In genomic region chr1:161313554-161314200, GRCh38 we compare ENCODE assay signal across 9 cellular contexts. TPM values are rescaled to one million over a fixed set of nuclear protein-coding genes. Genes with fewer than 3 reads are reported as not detected.
DNase-seq lines count a peak whose midpoint lies in the region; ATAC-seq and TF ChIP-seq lines count a peak whose summit lies in the region.
"Had no signal": no experiment of that assay in that cellular context is flagged by ENCODE, and none has a peak within 500 bp of the region (broad histone marks: within the 10 kb centered on the region; RNA-seq: fewer than 3 reads in every experiment).

No MANE protein-coding gene starts in this region.

- peaks cover 32% of the 10 kb centered on the region for H3K4me1 Mint-ChIP-seq in activated CD4-positive, alpha-beta T cell treated with anti-CD3 and anti-CD28 coated beads, Interleukin-2, amount 10 ng/mL, durations not matched to agents 7 days and 5 days
- peaks cover 18% of the 10 kb centered on the region for H3K4me1 Mint-ChIP-seq in osteocyte (ENCODE audit: unreplicated experiment)

- peak overlapping the region; percentile 98 for H3K27ac Mint-ChIP-seq in activated CD4-positive, alpha-beta T cell treated with anti-CD3 and anti-CD28 coated beads, Interleukin-2, amount 10 ng/mL, durations not matched to agents 7 days and 5 days
- H3K27ac Mint-ChIP-seq in osteocyte (ENCODE audit: unreplicated experiment) = peak overlapping the region; percentile 97

- no peak for TF ChIP-seq CTCF in fibroblast of the aortic adventitia (IDR thresholded peaks at IDR 0.05; ENCODE audit: insufficient read depth, low read length)
- no peak for TF ChIP-seq CTCF in osteocyte (IDR thresholded peaks at IDR 0.05)

- no peaks in the 10 kb centered on the region for H3K9me3 Mint-ChIP-seq in activated CD4-positive, alpha-beta T cell treated with anti-CD3 and anti-CD28 coated beads, Interleukin-2, amount 10 ng/mL, durations not matched to agents 7 days and 5 days
- no peaks in the 10 kb centered on the region for H3K9me3 Mint-ChIP-seq in osteocyte (ENCODE audit: unreplicated experiment)

- H3K4me3 ChIP-seq in SK-N-MC (peak overlapping the region; percentile 95), fibroblast of the aortic adventitia (ENCODE audit: low read depth, low read length) (peak overlapping the region; percentile 93)

- no peaks in the 10 kb centered on the region for H3K36me3 Mint-ChIP-seq in activated CD4-positive, alpha-beta T cell treated with anti-CD3 and anti-CD28 coated beads, Interleukin-2, amount 10 ng/mL, durations not matched to agents 7 days and 5 days (ENCODE audit: low read depth)
- peaks cover 3% of the 10 kb centered on the region for H3K36me3 Mint-ChIP-seq in osteocyte (ENCODE audit: unreplicated experiment)

- H3K36me3 ChIP-seq in SK-N-MC (ENCODE audit: insufficient read depth, low read length) = no peaks in the 10 kb centered on the region

- POLR2A ChIA-PET in activated CD4-positive, alpha-beta T cell treated with anti-CD3 and anti-CD28 coated beads, Interleukin-2, amount 10 ng/mL, durations not matched to agents 7 days and 5 days (lab: Charles Lee) = interaction anchor here (0.6 to 0.7 kb wide), 2 partner anchors 67 to 88 kb away, joined by 4 to 5 read pairs; no protein-coding TSS in a partner anchor

- ATAC-seq in HG03520 (IDR thresholded peaks at IDR 0.05; ENCODE audit: unreplicated experiment) = no peak
- no peak for ATAC-seq in HG03565 (IDR thresholded peaks at IDR 0.05; ENCODE audit: unreplicated experiment)

- CTCF ChIA-PET in activated CD4-positive, alpha-beta T cell treated with anti-CD3 and anti-CD28 coated beads, Interleukin-2, amount 10 ng/mL, durations not matched to agents 7 days and 5 days (lab: Charles Lee) = interaction anchor here (1.0 to 1.9 kb wide), 8 partner anchors 8 to 88 kb away, joined by 3 to 8 read pairs (median 4); partner anchors contain the start of gene TOMM40L

- peaks cover 1% of the 10 kb centered on the region for H3K27me3 Mint-ChIP-seq in activated CD4-positive, alpha-beta T cell treated with anti-CD3 and anti-CD28 coated beads, Interleukin-2, amount 10 ng/mL, durations not matched to agents 7 days and 5 days
- peaks cover 13% of the 10 kb centered on the region for H3K27me3 Mint-ChIP-seq in osteocyte (ENCODE audit: unreplicated experiment)

- H3K9ac ChIP-seq in SK-N-MC (ENCODE audit: insufficient read length) = peak overlapping the region; percentile 98

- no peaks in the 10 kb centered on the region for H3K9me3 ChIP-seq in SK-N-MC (ENCODE audit: low read depth, low read length)

- H3K4me3 Mint-ChIP-seq in activated CD4-positive, alpha-beta T cell treated with anti-CD3 and anti-CD28 coated beads, Interleukin-2, amount 10 ng/mL, durations not matched to agents 7 days and 5 days = peak overlapping the region; percentile 96
- peak overlapping the region; percentile 97 for H3K4me3 Mint-ChIP-seq in osteocyte (ENCODE audit: unreplicated experiment)

- peak overlapping the region; percentile 88 for H3K27ac ChIP-seq in SK-N-MC

- DNase-seq in activated CD4-positive, alpha-beta T cell treated with anti-CD3 and anti-CD28 coated beads, Interleukin-2, amount 10 ng/mL, durations not matched to agents 7 days and 5 days = no peak
- DNase-seq in activated CD4-positive, alpha-beta T cell treated with anti-CD3 and anti-CD28 coated beads for 4 hours = no peak
- no peak for DNase-seq in SK-N-MC (ENCODE audit: low read depth, low spot score)
- DNase-seq in fibroblast of the aortic adventitia (ENCODE audit: low read depth) = no peak
- DNase-seq in osteocyte (ENCODE audit: extremely low spot score, unreplicated experiment) = no peak
- DNase-seq in stimulated activated CD4-positive, alpha-beta T cell treated with anti-CD3 and anti-CD28 coated beads, Interleukin-12 subunit alpha, Interleukin-12 subunit beta, amount 100 ng/mL, for 4 hours = no peak

RNA-seq across cellular contexts. Expression of gene SDHC, which starts 0.5 kb away (rescaled TPM):
- 100 to 1,000 TPM; 159 to 169 TPM for total RNA-seq in activated CD4-positive, alpha-beta T cell treated with anti-CD3 and anti-CD28 coated beads, Interleukin-2, amount 10 ng/mL, durations not matched to agents 7 days and 5 days
- 52.1 and 56.5 TPM in 2 replicates for total RNA-seq in fibroblast of the aortic adventitia (ENCODE audit: low replicate concordance)
- 148 and 164 TPM in 2 replicates for total RNA-seq in osteocyte

RNA-seq across cellular contexts. Expression of gene MPZ, which starts 3.9 kb away (rescaled TPM):
- 1 to 10 TPM; 4.5 to 5.2 TPM for total RNA-seq in activated CD4-positive, alpha-beta T cell treated with anti-CD3 and anti-CD28 coated beads, Interleukin-2, amount 10 ng/mL, durations not matched to agents 7 days and 5 days
- total RNA-seq in fibroblast of the aortic adventitia (ENCODE audit: low replicate concordance) (0.09 and 1.2 TPM in 2 replicates), osteocyte (0.44 and 0.81 TPM in 2 replicates)

RNA-seq across cellular contexts. Expression of gene CFAP126, which starts 54.0 kb away (rescaled TPM):
- total RNA-seq in activated CD4-positive, alpha-beta T cell treated with anti-CD3 and anti-CD28 coated beads, Interleukin-2, amount 10 ng/mL, durations not matched to agents 7 days and 5 days = not detected
- total RNA-seq in fibroblast of the aortic adventitia (ENCODE audit: low replicate concordance) (not detected in 2 replicates), osteocyte (not detected in 2 replicates)
- total RNA-seq: dermis microvascular lymphatic vessel endothelial cell had no signal

RNA-seq across cellular contexts. Expression of gene PCP4L1, which starts 55.1 kb away (rescaled TPM):
- under 1 TPM in 1 of 2 experiments, not detected in 1; 0.15 TPM for total RNA-seq in activated CD4-positive, alpha-beta T cell treated with anti-CD3 and anti-CD28 coated beads, Interleukin-2, amount 10 ng/mL, durations not matched to agents 7 days and 5 days
- total RNA-seq in fibroblast of the aortic adventitia (ENCODE audit: low replicate concordance) (not detected in 2 replicates), osteocyte (not detected in 2 replicates)
- total RNA-seq: dermis microvascular lymphatic vessel endothelial cell had no signal
